13 cellular contexts compared by ENCODE assay signal in the genomic region with DNA sequence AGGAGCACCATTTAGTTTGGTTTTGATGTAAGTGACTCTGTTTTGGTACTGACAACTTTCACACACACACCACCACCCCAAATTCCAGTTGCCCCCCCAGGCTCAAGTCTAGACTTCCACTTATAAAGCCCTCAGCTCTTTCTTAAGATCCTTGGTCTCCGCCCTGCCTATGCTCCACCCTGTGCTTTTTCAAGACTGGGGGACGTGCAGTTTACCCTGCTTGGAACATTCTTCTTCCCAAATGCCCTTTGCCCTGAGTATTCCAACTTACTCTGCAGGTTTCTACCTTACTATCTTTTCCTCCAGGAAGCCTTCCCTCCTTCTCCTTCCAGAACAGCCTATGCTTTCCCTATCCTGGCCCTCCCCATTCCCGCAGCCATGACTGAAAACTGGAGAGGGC. TPM values are rescaled to one million over a fixed set of nuclear protein-coding genes. Genes with fewer than 3 reads are reported as not detected.
DNase-seq lines count a peak whose midpoint lies in the region; ATAC-seq and TF ChIP-seq lines count a peak whose summit lies in the region.
"Had no signal": no experiment of that assay in that cellular context is flagged by ENCODE, and none has a peak within 500 bp of the region (broad histone marks: within the 10 kb centered on the region; RNA-seq: fewer than 3 reads in every experiment).

No MANE protein-coding gene starts in this region.

- WGBS in neuronal stem cell (ENCODE audit: extremely low coverage in 2 of 2, insufficient read length in 2 of 2, insufficient replicate concordance in 1 of 2), 2 donors: no CpG with 5 or more reads among the region's 3 CpGs

- peaks cover 2% of the 10 kb centered on the region; the same call in 1 of the 3 replicates for H3K9me3 Mint-ChIP-seq in GM23338
- no peaks in the 10 kb centered on the region for H3K9me3 Mint-ChIP-seq in activated naive CD8-positive, alpha-beta T cell treated with anti-CD3 and anti-CD28 coated beads, Interleukin-2, amount 10 ng/mL, durations not matched to agents 7 days and 5 days
- no peaks in the 10 kb centered on the region for H3K9me3 Mint-ChIP-seq in naive thymus-derived CD8-positive, alpha-beta T cell

- no peaks in the 10 kb centered on the region for H3K79me1 ChIP-seq in neuronal stem cell (ENCODE audit: low read depth, low read length)

- H3K9me3 ChIP-seq in BLaER1 (no peaks in the 10 kb centered on the region), neuronal stem cell (replicated peaks in 1 of 2; ENCODE audit: control insufficient read depth in 2 of 2, insufficient read depth in 1 of 2, low read depth in 1 of 2, low read length in 2 of 2) (peaks cover 0 to 2% of the 10 kb centered on the region in 2 donors)
- H3K9me3 ChIP-seq: HAP-1 had no signal

- H3K4me1 Mint-ChIP-seq in GM23338: peaks cover 8% of the 10 kb centered on the region
- peaks cover 37% of the 10 kb centered on the region for H3K4me1 Mint-ChIP-seq in activated naive CD8-positive, alpha-beta T cell treated with anti-CD3 and anti-CD28 coated beads, Interleukin-2, amount 10 ng/mL, durations not matched to agents 7 days and 5 days
- peaks cover 23 to 62% (median 53%) of the 10 kb centered on the region in 4 donors for H3K4me1 Mint-ChIP-seq in naive thymus-derived CD8-positive, alpha-beta T cell

- H3K23ac ChIP-seq in neuronal stem cell (ENCODE audit: low read depth, low read length, poor library complexity): no peak overlapping the region

- H3K36me3 Mint-ChIP-seq in GM23338 (ENCODE audit: low read depth): peaks cover 9% of the 10 kb centered on the region
- H3K36me3 Mint-ChIP-seq in activated naive CD8-positive, alpha-beta T cell treated with anti-CD3 and anti-CD28 coated beads, Interleukin-2, amount 10 ng/mL, durations not matched to agents 7 days and 5 days: peaks cover 13% of the 10 kb centered on the region
- H3K36me3 Mint-ChIP-seq in naive thymus-derived CD8-positive, alpha-beta T cell: peaks cover 4 to 33% (median 6%) of the 10 kb centered on the region in 3 donors

- H2BK12ac ChIP-seq in neuronal stem cell (ENCODE audit: low read length): no peak overlapping the region

- no peak overlapping the region for H2BK120ac ChIP-seq in neuronal stem cell (ENCODE audit: low read depth, low read length)

- H3K27me3 ChIP-seq in BLaER1 (no peaks in the 10 kb centered on the region), GM23338 (ENCODE audit: insufficient read depth) (no peaks in the 10 kb centered on the region), neuronal stem cell (ENCODE audit: control insufficient read depth in 3 of 3, insufficient read depth in 3 of 3, low read depth in 1 of 3, low read length in 3 of 3) (peaks cover 0 to 45% (median 8%) of the 10 kb centered on the region in 3 experiments)
- H3K27me3 ChIP-seq: brain microvascular endothelial cell had no signal

- peak overlapping the region; percentile 38; the same call in 1 of the 3 replicates for H3K4me3 Mint-ChIP-seq in GM23338
- peak overlapping the region; percentile 91 for H3K4me3 Mint-ChIP-seq in activated naive CD8-positive, alpha-beta T cell treated with anti-CD3 and anti-CD28 coated beads, Interleukin-2, amount 10 ng/mL, durations not matched to agents 7 days and 5 days
- H3K4me3 Mint-ChIP-seq in naive thymus-derived CD8-positive, alpha-beta T cell: peak overlapping the region; percentile 84 to 99 (median 92)

- H2BK5ac ChIP-seq in neuronal stem cell (ENCODE audit: low read length): no peak overlapping the region

- H3K14ac ChIP-seq in neuronal stem cell (ENCODE audit: low read length): no peak overlapping the region

- no peak overlapping the region for H2AK5ac ChIP-seq in neuronal stem cell (ENCODE audit: low read depth, low read length)

- H4K91ac ChIP-seq in neuronal stem cell (ENCODE audit: low read depth, low read length, poor library complexity): no peak overlapping the region

- no peak overlapping the region for H2BK15ac ChIP-seq in neuronal stem cell (ENCODE audit: low read length)

- ATAC-seq in GM23338: no peak
- no peak for ATAC-seq in activated naive CD8-positive, alpha-beta T cell treated with anti-CD3 and anti-CD28 coated beads, Interleukin-2, amount 10 ng/mL, durations not matched to agents 7 days and 5 days (ENCODE audit: low read depth)
- no peak for ATAC-seq in naive thymus-derived CD8-positive, alpha-beta T cell
- no peak for ATAC-seq in HG03442 (IDR thresholded peaks at IDR 0.05; ENCODE audit: unreplicated experiment)
- ATAC-seq: activated CD4-positive, CD25-positive, alpha-beta regulatory T cell treated with anti-CD3 and anti-CD28 coated beads, Interleukin-2, amount 50 U/mL, for 24 hours had no signal

- peaks cover 11% of the 10 kb centered on the region; the same call in 1 of the 2 replicates for H3K36me3 ChIP-seq in BLaER1
- H3K36me3 ChIP-seq in GM23338 (ENCODE audit: insufficient read depth): 0 out of 2 replicates have a peak, but pooled peaks cover 4% of the 10 kb centered on the region
- H3K36me3 ChIP-seq in neuronal stem cell (replicated peaks in 1 of 2; ENCODE audit: control insufficient read depth in 2 of 2, insufficient read depth in 2 of 2, low read length in 2 of 2): no peaks in the 10 kb centered on the region
- H3K36me3 ChIP-seq: brain microvascular endothelial cell had no signal

- peaks cover 17% of the 10 kb centered on the region for H3K27me3 Mint-ChIP-seq in GM23338 (ENCODE audit: insufficient read depth, low read depth, poor library complexity)
- no peaks in the 10 kb centered on the region for H3K27me3 Mint-ChIP-seq in activated naive CD8-positive, alpha-beta T cell treated with anti-CD3 and anti-CD28 coated beads, Interleukin-2, amount 10 ng/mL, durations not matched to agents 7 days and 5 days
- H3K27me3 Mint-ChIP-seq in naive thymus-derived CD8-positive, alpha-beta T cell: no peaks in the 10 kb centered on the region

- H3K79me2 ChIP-seq in GM23338 (replicated peaks; ENCODE audit: insufficient read depth): no peaks in the 10 kb centered on the region

- H3K27ac Mint-ChIP-seq in GM23338: no peak overlapping the region
- peak overlapping the region; percentile 94 for H3K27ac Mint-ChIP-seq in activated naive CD8-positive, alpha-beta T cell treated with anti-CD3 and anti-CD28 coated beads, Interleukin-2, amount 10 ng/mL, durations not matched to agents 7 days and 5 days
- H3K27ac Mint-ChIP-seq in naive thymus-derived CD8-positive, alpha-beta T cell: peak overlapping the region; percentile 92 to 99 (median 94)

- H3K4me2 ChIP-seq in BLaER1 (peak overlapping the region; percentile 54), GM23338 (no peak overlapping the region), neuronal stem cell (ENCODE audit: insufficient read depth, low read length, poor library complexity, severe bottlenecking) (no peak overlapping the region)

- DNase-seq in GM23338 (ENCODE audit: low spot score) (no peak), neuronal stem cell (ENCODE audit: low spot score) (no peak), NCI-H524 (lab: John Stamatoyannopoulos, UW) (no peak), NCI-H524 treated with DMSO at 0.1 percent for 48 hours (lab: John Stamatoyannopoulos, UW) (no peak)
- DNase-seq in activated naive CD8-positive, alpha-beta T cell treated with anti-CD3 and anti-CD28 coated beads, Interleukin-2, amount 10 ng/mL, durations not matched to agents 7 days and 5 days: no peak
- DNase-seq in naive thymus-derived CD8-positive, alpha-beta T cell: no peak
- DNase-seq: brain microvascular endothelial cell, DMS79, midbrain had no signal

- no peak overlapping the region for H3K18ac ChIP-seq in neuronal stem cell (ENCODE audit: low read length)

- H3K4me3 ChIP-seq in BLaER1 (no peak overlapping the region), GM23338 (no peak overlapping the region), neuronal stem cell (ENCODE audit: low read length in 2 of 2) (no peak overlapping the region)
- H3K4me3 ChIP-seq: HAP-1 had no signal

- H2AFZ ChIP-seq in GM23338 (no peak overlapping the region), neuronal stem cell (ENCODE audit: low read length) (no peak overlapping the region)

- H3K4ac ChIP-seq in neuronal stem cell (ENCODE audit: low read length): no peak overlapping the region

- H3K27ac ChIP-seq in BLaER1: no peak overlapping the region
- H3K27ac ChIP-seq in GM23338 (ENCODE audit: low read depth): no peak overlapping the region
- H3K27ac ChIP-seq in neuronal stem cell (replicated peaks; ENCODE audit: low read length): no peak overlapping the region
- H3K27ac ChIP-seq: brain microvascular endothelial cell had no signal

- peaks cover 6% of the 10 kb centered on the region; the same call in 1 of the 2 replicates for H3F3A ChIP-seq in GM23338 (replicated peaks; ENCODE audit: low read depth)

- TF ChIP-seq CTCF in GM23338 (conservative IDR thresholded peaks at IDR 0.05; ENCODE audit: low read depth in 2 of 2): no peak

- no peak overlapping the region for H3K9ac ChIP-seq in BLaER1
- no peak overlapping the region for H3K9ac ChIP-seq in neuronal stem cell (ENCODE audit: low read depth, low read length, poor library complexity)

- POLR2A ChIA-PET in activated naive CD8-positive, alpha-beta T cell treated with anti-CD3 and anti-CD28 coated beads, Interleukin-2, amount 10 ng/mL, durations not matched to agents 7 days and 5 days (lab: Charles Lee): interaction anchor here (0.8 to 7.5 kb wide), 6 partner anchors 11 to 136 kb away, joined by 3 to 125 read pairs (median 4); a partner anchor contains a TSS
- POLR2A ChIA-PET in naive thymus-derived CD8-positive, alpha-beta T cell (lab: Charles Lee): interaction anchor here (0.7 to 8.0 kb wide), 11 partner anchors 10 to 199 kb away, joined by 3 to 238 read pairs (median 9); a partner anchor contains a TSS

- H4K20me1 ChIP-seq in BLaER1 (no peaks in the 10 kb centered on the region), GM23338 (replicated peaks; ENCODE audit: insufficient read depth) (no peaks in the 10 kb centered on the region; the same call in 1 of the 2 replicates)

- no peak overlapping the region for H4K8ac ChIP-seq in neuronal stem cell (ENCODE audit: low read depth, low read length)

- H3K4me1 ChIP-seq in BLaER1 (peaks cover 79% of the 10 kb centered on the region), GM23338 (ENCODE audit: insufficient read depth) (no peaks in the 10 kb centered on the region; the same call in 1 of the 2 replicates), neuronal stem cell (ENCODE audit: control insufficient read depth in 2 of 2, insufficient read depth in 1 of 2, low read depth in 1 of 2, low read length in 2 of 2) (peaks cover 0 to 3% of the 10 kb centered on the region in 2 donors)

- H3K9me2 ChIP-seq in GM23338 (ENCODE audit: insufficient read depth): no peaks in the 10 kb centered on the region

TF ChIP-seq in GM23338, 12 proteins besides CTCF, POLR2A, EP300 and RAD21 (continues in another document):
- no peak for TF ChIP-seq ZNF331 (CRISPR knock-in tag; IDR thresholded peaks at IDR 0.05; ENCODE audit: low read depth)
- TF ChIP-seq EZH2 (IDR thresholded peaks at IDR 0.05; ENCODE audit: low read depth, unreplicated experiment): no peak

RNA-seq across cellular contexts. Expression of a gene that starts 1.5 kb away (rescaled TPM):
- 17.4 and 25.3 TPM in 2 replicates for total RNA-seq in GM23338 (2014; rRNA removed; shearing (Covaris generic))
- 14.9 and 17.2 TPM in 2 replicates for polyA plus RNA-seq in GM23338 (2016; fragmentation: Nextera tagmentation; extraction: Ambion mirVana)
- total RNA-seq in activated naive CD8-positive, alpha-beta T cell treated with anti-CD3 and anti-CD28 coated beads, Interleukin-2, amount 10 ng/mL, durations not matched to agents 7 days and 5 days: 100 to 1,000 TPM in 1 of 2 experiments, 10 to 100 TPM in 1; 99.0 to 108 TPM
- 10 to 100 TPM; 76.9 to 78.1 TPM for total RNA-seq in naive thymus-derived CD8-positive, alpha-beta T cell
- polyA plus RNA-seq in naive thymus-derived CD8-positive, alpha-beta T cell: 10 to 100 TPM; 48.7 to 84.0 (median 68.4) TPM
- 1.7 TPM for polyA plus RNA-seq in neuronal stem cell (2013, experiment 1 of 2)
- 1.9 TPM for polyA plus RNA-seq in neuronal stem cell (2013, experiment 2 of 2)

Comparison
In these comparisons a context has a peak if more than half of its experiments do, and no peak if none do; other contexts are left out.
1. H3K4me3 Mint-ChIP-seq: peak in every context shown above with its lines; median percentile 92 in naive thymus-derived CD8-positive, alpha-beta T cell; 91 in activated naive CD8-positive, alpha-beta T cell treated with anti-CD3 and anti-CD28 coated beads, Interleukin-2, amount 10 ng/mL, durations not matched to agents 7 days and 5 days; 38 in GM23338.